ENCODE assay signal across 21 cellular contexts in the genomic region with DNA sequence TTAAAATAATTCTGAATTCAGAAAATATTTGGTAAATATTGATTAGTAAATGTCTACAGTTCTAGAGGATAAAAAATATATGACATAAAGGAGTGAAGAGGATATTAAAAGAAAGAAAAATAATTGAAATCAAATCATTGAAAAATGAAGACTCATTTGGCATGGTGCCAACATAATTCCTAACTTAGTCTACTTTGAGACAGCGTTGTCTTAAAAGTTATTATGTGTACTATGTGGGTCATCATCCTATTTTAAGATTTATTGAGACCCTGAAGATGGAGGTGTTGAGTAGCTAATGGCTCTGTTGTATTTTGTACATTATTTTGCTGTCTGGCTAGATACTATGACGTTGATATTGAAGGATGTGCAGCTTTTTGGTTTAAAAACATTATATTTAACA.
"Had no signal": no experiment of that assay in that cellular context is flagged by ENCODE, and none has a peak within 500 bp of the region (broad histone marks: within the 10 kb centered on the region; RNA-seq: fewer than 3 reads in every experiment).

No MANE protein-coding gene starts in this region.

- H3K9me3 Mint-ChIP-seq: activated CD4-positive, alpha-beta memory T cell treated with anti-CD3 and anti-CD28 coated beads, Interleukin-2, amount 10 ng/mL, durations not matched to agents 7 days and 5 days; activated naive CD8-positive, alpha-beta T cell treated with anti-CD3 and anti-CD28 coated beads, Interleukin-2, amount 10 ng/mL, durations not matched to agents 7 days and 5 days had no signal

- H3K4me3 Mint-ChIP-seq: activated CD4-positive, alpha-beta memory T cell treated with anti-CD3 and anti-CD28 coated beads, Interleukin-2, amount 10 ng/mL, durations not matched to agents 7 days and 5 days; activated CD4-positive, alpha-beta T cell treated with anti-CD3 and anti-CD28 coated beads for 36 hours; activated naive CD8-positive, alpha-beta T cell treated with anti-CD3 and anti-CD28 coated beads, Interleukin-2, amount 10 ng/mL, durations not matched to agents 7 days and 5 days had no signal

- H3K27ac Mint-ChIP-seq: activated CD4-positive, alpha-beta memory T cell treated with anti-CD3 and anti-CD28 coated beads, Interleukin-2, amount 10 ng/mL, durations not matched to agents 7 days and 5 days; activated CD4-positive, alpha-beta T cell treated with anti-CD3 and anti-CD28 coated beads for 36 hours; activated naive CD8-positive, alpha-beta T cell treated with anti-CD3 and anti-CD28 coated beads, Interleukin-2, amount 10 ng/mL, durations not matched to agents 7 days and 5 days had no signal

- H3K4me3 ChIP-seq: adrenal gland, breast epithelium, Peyer's patch had no signal

- H3K4me1 Mint-ChIP-seq: activated CD4-positive, alpha-beta memory T cell treated with anti-CD3 and anti-CD28 coated beads, Interleukin-2, amount 10 ng/mL, durations not matched to agents 7 days and 5 days; activated CD4-positive, alpha-beta T cell treated with anti-CD3 and anti-CD28 coated beads for 36 hours; activated naive CD8-positive, alpha-beta T cell treated with anti-CD3 and anti-CD28 coated beads, Interleukin-2, amount 10 ng/mL, durations not matched to agents 7 days and 5 days had no signal

- H3K27me3 ChIP-seq: breast epithelium, Peyer's patch had no signal

- H3K9me3 ChIP-seq: adrenal gland, breast epithelium, Peyer's patch had no signal

- H3K27ac ChIP-seq: adrenal gland, Peyer's patch, VCaP had no signal

- H3K27me3 Mint-ChIP-seq: activated CD4-positive, alpha-beta memory T cell treated with anti-CD3 and anti-CD28 coated beads, Interleukin-2, amount 10 ng/mL, durations not matched to agents 7 days and 5 days had no signal

- H3K36me3 Mint-ChIP-seq: activated naive CD8-positive, alpha-beta T cell treated with anti-CD3 and anti-CD28 coated beads, Interleukin-2, amount 10 ng/mL, durations not matched to agents 7 days and 5 days had no signal

- H3K36me3 ChIP-seq: adrenal gland, breast epithelium, Peyer's patch had no signal

- H3K4me1 ChIP-seq: adrenal gland, breast epithelium, Peyer's patch had no signal

- DNase-seq: activated CD4-positive, alpha-beta memory T cell treated with anti-CD3 and anti-CD28 coated beads, Interleukin-2, amount 10 ng/mL, durations not matched to agents 7 days and 5 days; activated CD4-positive, alpha-beta T cell treated with anti-CD3 and anti-CD28 coated beads, Interleukin-2, amount 50 U/mL, for 1 hour; activated naive CD4-positive, alpha-beta T cell treated with anti-CD3 and anti-CD28 coated beads, Interleukin-2, amount 50 U/mL, for 16 hours; activated naive CD8-positive, alpha-beta T cell treated with anti-CD3 and anti-CD28 coated beads, Interleukin-2, amount 10 ng/mL, durations not matched to agents 7 days and 5 days; activated T-cell treated with anti-CD3 and anti-CD28 coated beads for 4 hours; anterior cingulate cortex; caudate nucleus; MM.1S; NCI-H1105; NCI-H1436; NCI-H2029 treated with DMSO at 0.1 percent for 48 hours; NCI-H345; NCI-H510A; NCI-H526 treated with DMSO at 0.1 percent for 48 hours; Peyer's patch; SIG-M5; T-helper 1 cell had no signal
